1 cellular context compared by ENCODE assay signal in genomic region chr4:164770051-164770724, GRCh38.
TF ChIP-seq lines count a peak whose summit lies in the region.

No MANE protein-coding gene starts in this region.

TF ChIP-seq in H1, 55 proteins besides CTCF, POLR2A, EP300 and RAD21 (continued from another document):
- TF ChIP-seq CTBP2 (IDR thresholded peaks at IDR 0.05; ENCODE audit: borderline replicate concordance, insufficient read depth, insufficient read length, low read length) (no peak), CBX8 (IDR thresholded peaks at IDR 0.05; ENCODE audit: borderline replicate concordance, low read depth, low read length) (no peak), ZNF274 (IDR thresholded peaks at IDR 0.05; ENCODE audit: borderline replicate concordance, extremely low read depth, low read length) (no peak), JUND (IDR thresholded peaks at IDR 0.05; ENCODE audit: low read length) (no peak), SP1 (IDR thresholded peaks at IDR 0.05; ENCODE audit: low read depth, low read length) (no peak), SIN3A (conservative IDR thresholded peaks at IDR 0.05 in 1 of 2, IDR thresholded peaks at IDR 0.05 in 1 of 2; ENCODE audit: low read depth in 1 of 2, low read length in 2 of 2) (no peak), JUN (IDR thresholded peaks at IDR 0.05; ENCODE audit: low read depth, low read length) (no peak)
